Comparison of ENCODE assay signal across 22 cellular contexts in genomic region chr5:133721365-133721764, GRCh38.
"Had no signal": no experiment of that assay in that cellular context is flagged by ENCODE, and none has a peak within 500 bp of the region (broad histone marks: within the 10 kb centered on the region; RNA-seq: fewer than 3 reads in every experiment).

No MANE protein-coding gene starts in this region.

- H3K4me1 ChIP-seq: colonic mucosa, esophagus muscularis mucosa, esophagus squamous epithelium, foreskin keratinocyte, gastrocnemius medialis, gastroesophageal sphincter, heart left ventricle, heart right ventricle had no signal

- DNase-seq: colonic mucosa; cortex of kidney; dermis blood vessel endothelial cell; dorsolateral prefrontal cortex; effector CD4-positive, alpha-beta T cell; effector CD8-positive, alpha-beta T cell; effector memory CD4-positive, alpha-beta T cell; effector memory CD8-positive, alpha-beta T cell; erythroblast; esophagus squamous epithelium; foreskin fibroblast; foreskin keratinocyte; foreskin melanocyte; gastrocnemius medialis; glutamatergic neuron; head of caudate nucleus; heart left ventricle; heart right ventricle had no signal

- H3K36me3 ChIP-seq: colonic mucosa, esophagus muscularis mucosa, esophagus squamous epithelium, gastrocnemius medialis, gastroesophageal sphincter, heart left ventricle, heart right ventricle had no signal

- H3K9me3 ChIP-seq: colonic mucosa, gastrocnemius medialis had no signal

- H3K27ac ChIP-seq: colonic mucosa, coronary artery, dorsolateral prefrontal cortex, epithelial cell of prostate, esophagus muscularis mucosa, esophagus squamous epithelium, foreskin keratinocyte, gastrocnemius medialis, gastroesophageal sphincter, heart left ventricle, heart right ventricle had no signal

- H3K4me3 ChIP-seq: colonic mucosa, coronary artery, dorsolateral prefrontal cortex, esophagus muscularis mucosa, esophagus squamous epithelium, gastrocnemius medialis, gastroesophageal sphincter, heart left ventricle, heart right ventricle had no signal
